ENCODE assay signal across 17 cellular contexts in genomic region chr4:140693577-140693976, GRCh38.
A peak's percentile ranks its signal among the peaks of the same experiment; 100 is the strongest.
DNase-seq lines count a peak whose midpoint lies in the region; ATAC-seq and TF ChIP-seq lines count a peak whose summit lies in the region.
"Had no signal": no experiment of that assay in that cellular context is flagged by ENCODE, and none has a peak within 500 bp of the region (broad histone marks: within the 10 kb centered on the region; RNA-seq: fewer than 3 reads in every experiment).

No MANE protein-coding gene starts in this region.

- no peak for ATAC-seq in heart right ventricle
- ATAC-seq: HCT116 had no signal

- H3K4me3 Mint-ChIP-seq in nephron, result no peak overlapping the region
- H3K4me3 Mint-ChIP-seq: CD8-positive, alpha-beta memory T cell had no signal

- H3K27me3 Mint-ChIP-seq in nephron (ENCODE audit: low read depth), result peaks cover 4% of the 10 kb centered on the region

- H3K27ac ChIP-seq in left ventricle myocardium inferior (replicated peaks) (peak overlapping the region; percentile 83), heart right ventricle (peak overlapping the region in 1 of 10 donors; percentile 23)
- H3K27ac ChIP-seq: BLaER1, HL-60 had no signal

- no peak for DNase-seq in left ventricle myocardium inferior
- no peak for DNase-seq in heart right ventricle
- peak; percentile 61 for DNase-seq in fibroblast of the aortic adventitia (ENCODE audit: low read depth)
- no peak for DNase-seq in activated T-cell treated with anti-CD3 and anti-CD28 coated beads, Interleukin-2, amount 50 U/mL, for 48 hours
- DNase-seq in activated CD4-positive, alpha-beta T cell treated with anti-CD3 and anti-CD28 coated beads, Interleukin-2, amount 50 U/mL, for 48 hours, result no peak
- DNase-seq in dedifferentiated amniotic fluid mesenchymal stem cell (ENCODE audit: extremely low spot score), result no peak
- DNase-seq in hepatic stellate cell (ENCODE audit: low spot score), result no peak
- DNase-seq: CD8-positive, alpha-beta memory T cell; DMS79 treated with DMSO at 0.1 percent for 48 hours; NCI-H1417; NCI-H187 treated with DMSO at 0.1 percent for 48 hours; NK-92 treated with Interleukin-12 subunit alpha and Interleukin-12 subunit beta, amount 100 ng/mL, for 24 hours; RPMI8226 had no signal

- H3K27ac Mint-ChIP-seq in nephron, result peak overlapping the region in 2 of 3 experiments; percentile 40 to 81
- H3K27ac Mint-ChIP-seq: CD8-positive, alpha-beta memory T cell had no signal

- H3K36me3 ChIP-seq in left ventricle myocardium inferior, result peaks cover 4% of the 10 kb centered on the region
- peaks cover 0 to 15% (median 0%) of the 10 kb centered on the region in 9 donors for H3K36me3 ChIP-seq in heart right ventricle
- H3K36me3 ChIP-seq: BLaER1 had no signal

- H3K4me1 ChIP-seq in left ventricle myocardium inferior (peaks cover 65% of the 10 kb centered on the region), heart right ventricle (peaks cover 0 to 58% (median 33%) of the 10 kb centered on the region in 9 donors)

- peaks cover 6% of the 10 kb centered on the region for H3K36me3 Mint-ChIP-seq in nephron (ENCODE audit: low read depth)
- H3K36me3 Mint-ChIP-seq: CD8-positive, alpha-beta memory T cell had no signal

- no peaks in the 10 kb centered on the region for H3K9me3 Mint-ChIP-seq in nephron

- intact Hi-C loops in left ventricle myocardium inferior (cut with micrococcal nuclease) (no loop called here), heart right ventricle (cut with DNase I) (loop anchor here in 2 of 10 donors (5.0 to 10.0 kb wide), 2 partner anchors 51 to 64 kb away; partner anchors contain the start of gene TBC1D9 (in 1 of the 2))

- H3K4me1 Mint-ChIP-seq in nephron, result peaks cover 4% of the 10 kb centered on the region
- H3K4me1 Mint-ChIP-seq: CD8-positive, alpha-beta memory T cell had no signal

- no peak for TF ChIP-seq CTCF in left ventricle myocardium inferior (IDR thresholded peaks at IDR 0.05; ENCODE audit: borderline replicate concordance)
- no peak for TF ChIP-seq CTCF in heart right ventricle (IDR thresholded peaks at IDR 0.05)
- no peak for TF ChIP-seq CTCF in fibroblast of the aortic adventitia (IDR thresholded peaks at IDR 0.05; ENCODE audit: insufficient read depth, low read length)
- TF ChIP-seq CTCF in nephron (IDR thresholded peaks at IDR 0.05; ENCODE audit: unreplicated experiment in 3 of 3), result no peak

- H3K27me3 ChIP-seq in left ventricle myocardium inferior (ENCODE audit: low read depth), result no peaks in the 10 kb centered on the region
- no peaks in the 10 kb centered on the region for H3K27me3 ChIP-seq in heart right ventricle
- H3K27me3 ChIP-seq: BLaER1 had no signal

- H3K9me3 ChIP-seq in left ventricle myocardium inferior (replicated peaks) (no peaks in the 10 kb centered on the region), heart right ventricle (no peaks in the 10 kb centered on the region)
- H3K9me3 ChIP-seq: BLaER1 had no signal

- H3K4me3 ChIP-seq in left ventricle myocardium inferior (no peak overlapping the region), heart right ventricle (no peak overlapping the region), fibroblast of the aortic adventitia (ENCODE audit: low read depth, low read length) (no peak overlapping the region)
- H3K4me3 ChIP-seq: BLaER1 had no signal
